In the genomic region with DNA sequence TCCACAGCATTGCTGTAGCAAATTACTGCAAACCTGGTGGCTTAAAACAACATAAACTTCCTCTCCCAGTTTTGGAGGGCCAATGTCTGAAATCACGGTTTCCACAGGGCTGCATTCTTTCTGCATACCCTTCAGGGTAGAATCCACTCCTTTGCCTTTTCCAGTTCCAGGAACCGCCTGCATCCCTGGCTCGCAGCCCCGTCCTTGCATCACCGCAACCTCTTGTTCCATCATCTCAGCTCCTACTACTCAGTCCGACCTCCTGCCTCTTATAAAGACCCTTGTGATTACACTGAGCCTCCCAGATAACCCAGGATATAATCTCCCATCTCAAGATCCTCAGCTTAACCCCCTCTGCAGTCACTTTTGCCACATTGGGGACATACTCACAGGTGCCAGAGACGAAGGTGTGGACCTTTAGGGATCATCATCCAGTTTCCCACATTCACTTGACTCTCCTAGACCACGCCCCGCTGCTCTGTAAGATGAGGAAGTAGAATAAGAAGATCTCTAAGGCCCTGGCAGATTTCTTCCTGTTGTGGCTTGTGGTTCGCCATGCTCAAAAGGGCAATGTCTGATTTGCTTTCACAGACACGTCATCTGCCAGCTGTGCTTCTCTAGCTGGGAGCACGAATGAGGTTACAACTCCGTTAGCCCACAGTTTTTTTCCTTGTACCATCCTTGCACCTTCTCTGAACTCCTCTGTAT, we compare ENCODE assay signal across 10 cellular contexts.
DNase-seq lines count a peak whose midpoint lies in the region; ATAC-seq and TF ChIP-seq lines count a peak whose summit lies in the region.
"Had no signal": no experiment of that assay in that cellular context is flagged by ENCODE, and none has a peak within 500 bp of the region (broad histone marks: within the 10 kb centered on the region; RNA-seq: fewer than 3 reads in every experiment).

No MANE protein-coding gene starts in this region.

- TF ChIP-seq CTCF in omental fat pad (IDR thresholded peaks at IDR 0.05) (no peak), smooth muscle cell (IDR thresholded peaks at IDR 0.05; ENCODE audit: borderline replicate concordance, insufficient read depth, poor library complexity, severe bottlenecking) (no peak)

- H2AFZ ChIP-seq in smooth muscle cell (ENCODE audit: low read depth), result no peak overlapping the region

- no peak overlapping the region for H3K27ac ChIP-seq in effector memory CD4-positive, alpha-beta T cell (ENCODE audit: insufficient read depth, low read length, poor library complexity, severe bottlenecking)
- no peak overlapping the region for H3K27ac ChIP-seq in smooth muscle cell (ENCODE audit: low read depth)
- H3K27ac ChIP-seq: ascending aorta, psoas muscle had no signal

- H3K4me2 ChIP-seq in smooth muscle cell, result no peak overlapping the region

- no peak overlapping the region for H3K4me3 ChIP-seq in effector memory CD4-positive, alpha-beta T cell (ENCODE audit: insufficient read depth, low read depth, low read length, poor library complexity, severe bottlenecking)
- no peak overlapping the region for H3K4me3 ChIP-seq in smooth muscle cell
- H3K4me3 ChIP-seq: ascending aorta, psoas muscle had no signal

- peaks cover 3% of the 10 kb centered on the region for H3K4me1 ChIP-seq in effector memory CD4-positive, alpha-beta T cell (ENCODE audit: control insufficient read depth, insufficient read depth, low read length, poor library complexity, severe bottlenecking)
- H3K4me1 ChIP-seq in smooth muscle cell (ENCODE audit: low read depth), result no peaks in the 10 kb centered on the region
- H3K4me1 ChIP-seq: ascending aorta, psoas muscle had no signal

- H3K36me3 ChIP-seq in effector memory CD4-positive, alpha-beta T cell (ENCODE audit: control insufficient read depth, insufficient read depth, low read length), result no peaks in the 10 kb centered on the region
- H3K36me3 ChIP-seq in smooth muscle cell (ENCODE audit: low read depth), result no peaks in the 10 kb centered on the region
- H3K36me3 ChIP-seq: ascending aorta had no signal

- H3K9ac ChIP-seq in smooth muscle cell (ENCODE audit: low read depth), result no peak overlapping the region

- no peaks in the 10 kb centered on the region for H3F3A ChIP-seq in smooth muscle cell (ENCODE audit: low read depth)

- ATAC-seq in HG02938 (IDR thresholded peaks at IDR 0.05; ENCODE audit: unreplicated experiment) (peak; percentile 84), omental fat pad (ENCODE audit: low FRiP score) (no peak)
- ATAC-seq: psoas muscle had no signal

- H3K9me3 ChIP-seq in effector memory CD4-positive, alpha-beta T cell (ENCODE audit: control insufficient read depth, low read length), result no peaks in the 10 kb centered on the region
- no peaks in the 10 kb centered on the region for H3K9me3 ChIP-seq in smooth muscle cell (replicated peaks; ENCODE audit: low read depth)
- H3K9me3 ChIP-seq: ascending aorta, psoas muscle had no signal

- DNase-seq in DMS79 treated with DMSO at 0.1 percent for 48 hours (lab: John Stamatoyannopoulos, UW) (peak; percentile 99), T-helper 1 cell (peak in 4 of 5 donors; percentile 13 to 71 (median 28)), GM19238 (ENCODE audit: insufficient read length, low spot score) (no peak), omental fat pad (ENCODE audit: low spot score) (no peak), smooth muscle cell (lab: John Stamatoyannopoulos, UW; ENCODE audit: unreplicated experiment) (no peak)
- peak; percentile 25 to 34 (median 26) for DNase-seq in effector memory CD4-positive, alpha-beta T cell
- peak; percentile 21 to 33 for DNase-seq in stimulated activated CD8-positive, alpha-beta memory T cell treated with anti-CD3 and anti-CD28 coated beads, Interleukin-2, amount 100 ng/mL, for 48 hours (ENCODE audit: low read depth in 2 of 2)

- 83% methylated on average over 13 of the region's 13 CpGs for WGBS in smooth muscle cell (ENCODE audit: low lambda C conversion rate)

- no peaks in the 10 kb centered on the region for H3K27me3 ChIP-seq in effector memory CD4-positive, alpha-beta T cell (replicated peaks; ENCODE audit: control insufficient read depth, insufficient read depth, low read length, poor library complexity, severe bottlenecking)
- no peaks in the 10 kb centered on the region for H3K27me3 ChIP-seq in smooth muscle cell (ENCODE audit: low read depth)
- H3K27me3 ChIP-seq: ascending aorta had no signal

- H3K79me2 ChIP-seq in smooth muscle cell (ENCODE audit: low read depth), result no peaks in the 10 kb centered on the region

- H4K20me1 ChIP-seq in smooth muscle cell (ENCODE audit: low read depth), result no peaks in the 10 kb centered on the region

Comparison
In these comparisons a context has a peak if more than half of its experiments do, and no peak if none do; other contexts are left out.
1. DNase-seq: peak in DMS79 treated with DMSO at 0.1 percent for 48 hours (single experiment), T-helper 1 cell (4 of 5), effector memory CD4-positive, alpha-beta T cell (3 of 3) and stimulated activated CD8-positive, alpha-beta memory T cell treated with anti-CD3 and anti-CD28 coated beads, Interleukin-2, amount 100 ng/mL, for 48 hours (2 of 2); none in GM19238 (single experiment), omental fat pad (single experiment) and smooth muscle cell (single experiment).